ENCODE assay signal across 9 cellular contexts in the genomic region with DNA sequence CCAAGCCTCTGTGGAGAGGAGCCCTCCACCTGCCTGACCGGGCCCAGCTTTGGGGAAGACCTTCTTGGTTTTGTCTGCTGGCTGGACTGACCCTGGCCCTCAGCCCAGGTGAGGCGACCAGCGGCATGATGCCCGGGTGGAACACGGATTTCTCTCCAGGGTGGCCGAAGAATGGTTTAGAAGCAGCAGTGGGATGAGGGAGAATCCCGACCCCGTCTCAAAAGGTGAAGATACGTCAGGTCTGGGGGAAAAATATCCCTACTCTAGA. TPM values are rescaled to one million over a fixed set of nuclear protein-coding genes. Genes with fewer than 3 reads are reported as not detected.
DNase-seq lines count a peak whose midpoint lies in the region; ATAC-seq, FAIRE-seq and TF ChIP-seq lines count a peak whose summit lies in the region.
"Had no signal": no experiment of that assay in that cellular context is flagged by ENCODE, and none has a peak within 500 bp of the region (broad histone marks: within the 10 kb centered on the region; RNA-seq: fewer than 3 reads in every experiment).

No MANE protein-coding gene starts in this region.

- H3K27me3 ChIP-seq in NT2/D1 (ENCODE audit: insufficient read depth, insufficient read length) (no peaks in the 10 kb centered on the region), endothelial cell of umbilical vein (ENCODE audit: control insufficient read depth in 2 of 2, insufficient read depth in 2 of 2, low read length in 2 of 2) (no peaks in the 10 kb centered on the region), pancreas (no peaks in the 10 kb centered on the region)

- BruUV-seq in endothelial cell of umbilical vein (replicated peaks; lab: Mats Ljungman, UMichigan): no TSS peak

- FAIRE-seq in endothelial cell of umbilical vein (lab: Jason Lieb, UNC) (peak; percentile 12), pancreas (lab: Jason Lieb, UNC) (no peak)
- FAIRE-seq: islet of Langerhans had no signal

- DNase-seq in NT2/D1 (ENCODE audit: low read depth, low spot score) (no peak), endothelial cell of umbilical vein (ENCODE audit: low read depth, low spot score) (no peak), pancreas (peak in 1 of 6 donors; percentile 57), GDM1 (lab: John Stamatoyannopoulos, UW) (no peak), ureter (ENCODE audit: low spot score) (no peak), SHP77 (lab: John Stamatoyannopoulos, UW) (no peak)

- H3K4me1 ChIP-seq in ES-I3 (ENCODE audit: insufficient read depth, low read length) (no peaks in the 10 kb centered on the region; the same call in 1 of the 2 replicates), NT2/D1 (ENCODE audit: insufficient read depth, insufficient read length) (peaks cover 8% of the 10 kb centered on the region), endothelial cell of umbilical vein (ENCODE audit: control insufficient read depth, extremely low read depth, insufficient read depth, low read length) (peaks cover 15% of the 10 kb centered on the region), pancreas (peaks cover 0 to 15% (median 6%) of the 10 kb centered on the region in 3 donors)

- no peaks in the 10 kb centered on the region for H3K79me2 ChIP-seq in endothelial cell of umbilical vein (ENCODE audit: control insufficient read depth, insufficient read depth, low read length)

- H2AFZ ChIP-seq in endothelial cell of umbilical vein (ENCODE audit: low read depth, low read length): peak overlapping the region; percentile 79

- peak overlapping the region; percentile 89 for H3K4me3 ChIP-seq in NT2/D1 (ENCODE audit: insufficient read length, low read depth)
- peak overlapping the region; percentile 17 to 71 (median 47) for H3K4me3 ChIP-seq in endothelial cell of umbilical vein (replicated peaks in 1 of 3; ENCODE audit: insufficient read depth in 1 of 3, low read depth in 1 of 3, low read length in 3 of 3)
- peak overlapping the region; percentile 61 to 92 (median 88) for H3K4me3 ChIP-seq in pancreas

- ATAC-seq in pancreas (no peak), HG03159 (IDR thresholded peaks at IDR 0.05; ENCODE audit: unreplicated experiment) (no peak)

- WGBS in pancreas, 2 donors: 14 to 17% methylated on average over 9 of the region's 9 CpGs

- dilution Hi-C loops in endothelial cell of umbilical vein (cut with MboI; ENCODE audit: extremely low pct_ligation_motif_present, low sequenced_read_pairs): no loop called here

- intact Hi-C loops in endothelial cell of umbilical vein (cut with micrococcal nuclease): no loop called here
- intact Hi-C loops in pancreas (cut with DNase I): no loop called here

- H3K9ac ChIP-seq in ES-I3 (ENCODE audit: low read depth, low read length): peak overlapping the region; percentile 79
- H3K9ac ChIP-seq in NT2/D1 (ENCODE audit: insufficient read length, low read depth): peak overlapping the region; percentile 99
- peak overlapping the region; percentile 79 for H3K9ac ChIP-seq in endothelial cell of umbilical vein (replicated peaks; ENCODE audit: extremely low read depth, insufficient read depth, low read length)

- H3K27ac ChIP-seq in endothelial cell of umbilical vein (ENCODE audit: insufficient read depth, low read depth, low read length) (peak overlapping the region; percentile 54), pancreas (peak overlapping the region; percentile 82 to 93 (median 88))

- TF ChIP-seq POLR2A in endothelial cell of umbilical vein (IDR thresholded peaks at IDR 0.05; ENCODE audit: low read depth, low read length): no peak

- H3K9me1 ChIP-seq in endothelial cell of umbilical vein (replicated peaks; ENCODE audit: control insufficient read depth, extremely low read depth, insufficient read depth, low read length): no peaks in the 10 kb centered on the region

- H3K9me3 ChIP-seq in ES-I3 (ENCODE audit: control insufficient read depth, insufficient read depth, low read length): no peaks in the 10 kb centered on the region
- no peaks in the 10 kb centered on the region for H3K9me3 ChIP-seq in NT2/D1 (ENCODE audit: insufficient read depth, low read length)
- no peaks in the 10 kb centered on the region for H3K9me3 ChIP-seq in endothelial cell of umbilical vein (replicated peaks; ENCODE audit: control insufficient read depth, insufficient read depth, low read length)
- no peaks in the 10 kb centered on the region for H3K9me3 ChIP-seq in pancreas

- no peak for TF ChIP-seq CTCF in endothelial cell of umbilical vein (IDR thresholded peaks at IDR 0.05; ENCODE audit: extremely low read depth in 1 of 2, insufficient read depth in 1 of 2, low read depth in 1 of 2, low read length in 2 of 2)
- no peak for TF ChIP-seq CTCF in pancreas (IDR thresholded peaks at IDR 0.05)

- POLR2A ChIA-PET in endothelial cell of umbilical vein (lab: Charles Lee): no interaction called here

- CTCF ChIA-PET in endothelial cell of umbilical vein (lab: Charles Lee): no interaction called here

- peak overlapping the region; percentile 66 for H3K4me2 ChIP-seq in endothelial cell of umbilical vein (ENCODE audit: insufficient read depth, low read length)

- H3K36me3 ChIP-seq in ES-I3 (ENCODE audit: insufficient read depth, low read length) (no peaks in the 10 kb centered on the region), NT2/D1 (ENCODE audit: insufficient read depth, insufficient read length, low read length) (peaks cover 5% of the 10 kb centered on the region), endothelial cell of umbilical vein (ENCODE audit: control insufficient read depth in 2 of 2, extremely low read depth in 1 of 2, insufficient read depth in 2 of 2, low read length in 2 of 2) (no peaks in the 10 kb centered on the region), pancreas (no peaks in the 10 kb centered on the region)

- no peaks in the 10 kb centered on the region for H4K20me1 ChIP-seq in endothelial cell of umbilical vein (replicated peaks; ENCODE audit: control insufficient read depth, extremely low read depth, insufficient read depth, low read length)

TF ChIP-seq in endothelial cell of umbilical vein, 7 proteins besides CTCF, POLR2A, EP300 and RAD21:
- TF ChIP-seq FOS (IDR thresholded peaks at IDR 0.05; ENCODE audit: borderline replicate concordance, insufficient read depth, low read length) (no peak), JUN (IDR thresholded peaks at IDR 0.05; ENCODE audit: borderline replicate concordance, insufficient read depth, insufficient read length, low read depth) (no peak)
- TF ChIP-seq, protein P1, sequence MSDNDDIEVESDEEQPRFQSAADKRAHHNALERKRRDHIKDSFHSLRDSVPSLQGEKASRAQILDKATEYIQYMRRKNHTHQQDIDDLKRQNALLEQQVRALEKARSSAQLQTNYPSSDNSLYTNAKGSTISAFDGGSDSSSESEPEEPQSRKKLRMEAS (IDR thresholded peaks at IDR 0.05; ENCODE audit: insufficient read depth, insufficient read length): no peak

RNA-seq across cellular contexts. Expression of a gene that starts 15.7 kb away (rescaled TPM):
- total RNA-seq in endothelial cell of umbilical vein (3.8 and 4.0 TPM in 2 replicates), pancreas (10 to 100 TPM in 1 of 6 donors, 1 to 10 TPM in 5; 7.8 to 10.8 (median 8.5) TPM), ureter (9.4 TPM)
- polyA plus RNA-seq in endothelial cell of umbilical vein (3.1 and 3.8 TPM in 2 replicates), pancreas (1 to 10 TPM; 4.1 to 7.6 TPM)
- 1.8 and 2.4 TPM in 2 replicates for polyA plus RNA-seq in endothelial cell of umbilical vein (2011; cell fraction: cytosol; rRNA removed)
- polyA plus RNA-seq in endothelial cell of umbilical vein (2011; cell fraction: nucleus; rRNA removed): 1.2 and 1.3 TPM in 2 replicates
- polyA plus RNA-seq in endothelial cell of umbilical vein (2012): 2.0 and 2.6 TPM in 2 replicates
- 3.2 and 5.6 TPM in 2 replicates for polyA minus RNA-seq in endothelial cell of umbilical vein
- polyA minus RNA-seq in endothelial cell of umbilical vein (2011; cell fraction: cytosol; rRNA and poly(A)+ RNA removed): 2.8 TPM
- 1.8 and 2.3 TPM in 2 replicates for polyA minus RNA-seq in endothelial cell of umbilical vein (2011; cell fraction: nucleus; rRNA and poly(A)+ RNA removed)

RNA-seq across cellular contexts. Expression of a gene that starts 21.1 kb away (rescaled TPM):
- total RNA-seq in endothelial cell of umbilical vein (172 and 191 TPM in 2 replicates), pancreas (100 to 1,000 TPM in 1 of 6 donors, 10 to 100 TPM in 5; 70.0 to 102 (median 79.7) TPM), ureter (116 TPM)
- polyA plus RNA-seq in endothelial cell of umbilical vein (177 and 186 TPM in 2 replicates), pancreas (100 to 1,000 TPM in 1 of 2 donors, 10 to 100 TPM in 1; 84.7 to 106 TPM)
- polyA plus RNA-seq in endothelial cell of umbilical vein (2011; cell fraction: cytosol; rRNA removed): 174 and 199 TPM in 2 replicates
- 309 and 317 TPM in 2 replicates for polyA plus RNA-seq in endothelial cell of umbilical vein (2011; cell fraction: nucleus; rRNA removed)
- 128 and 150 TPM in 2 replicates for polyA plus RNA-seq in endothelial cell of umbilical vein (2012)
- polyA minus RNA-seq in endothelial cell of umbilical vein: 156 and 177 TPM in 2 replicates
- polyA minus RNA-seq in endothelial cell of umbilical vein (2011; cell fraction: cytosol; rRNA and poly(A)+ RNA removed): 85.6 TPM
- 52.5 and 66.6 TPM in 2 replicates for polyA minus RNA-seq in endothelial cell of umbilical vein (2011; cell fraction: nucleus; rRNA and poly(A)+ RNA removed)

RNA-seq across cellular contexts. Expression of a gene that starts 48.5 kb away (rescaled TPM):
- total RNA-seq in endothelial cell of umbilical vein (35.0 and 38.6 TPM in 2 replicates), pancreas (10 to 100 TPM; 17.7 to 26.3 (median 21.9) TPM), ureter (42.2 TPM)
- polyA plus RNA-seq in endothelial cell of umbilical vein (13.9 and 16.7 TPM in 2 replicates), pancreas (10 to 100 TPM; 19.1 to 43.8 TPM)
- polyA plus RNA-seq in endothelial cell of umbilical vein (2011; cell fraction: cytosol; rRNA removed): 8.4 and 12.7 TPM in 2 replicates
- polyA plus RNA-seq in endothelial cell of umbilical vein (2011; cell fraction: nucleus; rRNA removed): 48.5 and 49.5 TPM in 2 replicates
- 17.7 and 23.4 TPM in 2 replicates for polyA plus RNA-seq in endothelial cell of umbilical vein (2012)
- polyA minus RNA-seq in endothelial cell of umbilical vein: 8.0 and 9.5 TPM in 2 replicates
- polyA minus RNA-seq in endothelial cell of umbilical vein (2011; cell fraction: cytosol; rRNA and poly(A)+ RNA removed): 9.2 TPM
- 8.2 and 15.8 TPM in 2 replicates for polyA minus RNA-seq in endothelial cell of umbilical vein (2011; cell fraction: nucleus; rRNA and poly(A)+ RNA removed)
